In the genomic region with DNA sequence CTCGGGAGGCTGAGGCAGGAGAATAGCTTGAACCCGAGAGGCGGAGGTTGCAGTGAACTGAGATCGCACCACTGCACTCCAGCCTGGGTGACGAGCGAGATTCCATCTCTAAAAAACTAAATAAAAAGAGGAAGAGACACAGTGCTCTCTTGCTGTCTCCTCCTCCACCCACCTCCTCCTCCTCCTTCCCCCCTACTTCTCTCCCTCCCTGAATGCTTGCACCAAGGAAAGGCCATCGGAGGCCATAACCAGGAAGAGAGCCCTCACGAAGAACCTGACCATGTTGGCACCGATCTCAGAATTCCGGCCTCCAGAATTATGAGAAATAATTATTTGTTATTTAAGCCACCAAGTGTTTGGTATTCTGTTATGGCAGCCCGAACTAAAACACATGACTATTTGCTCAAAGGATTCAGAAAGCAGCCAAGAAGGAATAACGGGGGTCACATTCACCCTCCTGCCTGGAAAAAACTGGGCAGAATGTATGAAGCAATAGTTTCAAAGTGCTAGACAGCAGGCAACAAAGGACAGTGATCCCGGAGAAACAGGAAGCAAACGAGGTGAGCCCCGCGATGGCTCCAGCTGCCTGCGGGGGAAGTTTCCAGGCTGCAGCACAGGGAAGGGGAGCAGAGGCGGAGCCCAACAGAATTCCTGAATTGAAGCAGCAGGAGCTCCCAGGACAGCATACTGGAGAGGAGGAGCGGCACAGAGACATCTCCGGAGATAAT, we compare ENCODE assay signal across 10 cellular contexts. TPM values are rescaled to one million over a fixed set of nuclear protein-coding genes. Genes with fewer than 3 reads are reported as not detected.
DNase-seq lines count a peak whose midpoint lies in the region; ATAC-seq, FAIRE-seq and TF ChIP-seq lines count a peak whose summit lies in the region.
"Had no signal": no experiment of that assay in that cellular context is flagged by ENCODE, and none has a peak within 500 bp of the region (broad histone marks: within the 10 kb centered on the region; RNA-seq: fewer than 3 reads in every experiment).

No MANE protein-coding gene starts in this region.

- ATAC-seq in HG02973 (IDR thresholded peaks at IDR 0.05; ENCODE audit: unreplicated experiment): no peak

- no peaks in the 10 kb centered on the region for H3K36me3 Mint-ChIP-seq in glutamatergic neuron (ENCODE audit: unreplicated experiment)

- H3K4me3 ChIP-seq in SK-N-MC (peak overlapping the region; percentile 40), parathyroid adenoma (ENCODE audit: low read depth, low read length) (no peak overlapping the region)
- H3K4me3 ChIP-seq: HAP-1 had no signal

- no peaks in the 10 kb centered on the region for H3K27me3 ChIP-seq in parathyroid adenoma (ENCODE audit: control insufficient read depth, insufficient read depth, low read length)

- peak overlapping the region; percentile 38 for H2AFZ ChIP-seq in parathyroid adenoma

- peaks cover 23% of the 10 kb centered on the region for H3K4me1 Mint-ChIP-seq in glutamatergic neuron (ENCODE audit: low read depth, unreplicated experiment)

- peak overlapping the region; percentile 9 for H3K4me3 Mint-ChIP-seq in glutamatergic neuron (ENCODE audit: unreplicated experiment)

- H3K9me3 Mint-ChIP-seq in glutamatergic neuron (ENCODE audit: unreplicated experiment): peaks cover 3% of the 10 kb centered on the region

- DNase-seq in GM04504 (ENCODE audit: low read depth): peak; percentile 24
- DNase-seq in SK-N-MC (ENCODE audit: low read depth, low spot score): no peak
- DNase-seq in glutamatergic neuron: no peak
- no peak for DNase-seq in RCC 7860 (ENCODE audit: low spot score)
- no peak for DNase-seq in NCI-H128 (lab: John Stamatoyannopoulos, UW; ENCODE audit: unreplicated experiment)
- no peak for DNase-seq in NAMALWA (ENCODE audit: low spot score)

- H3K9me3 ChIP-seq in SK-N-MC (ENCODE audit: low read depth, low read length) (no peaks in the 10 kb centered on the region), parathyroid adenoma (ENCODE audit: control insufficient read depth, low read length) (no peaks in the 10 kb centered on the region)
- H3K9me3 ChIP-seq: HAP-1 had no signal

- peak overlapping the region; percentile 26; the same call in 1 of the 2 replicates for H3K27ac ChIP-seq in SK-N-MC
- H3K27ac ChIP-seq in parathyroid adenoma: no peak overlapping the region
- H3K27ac ChIP-seq: epithelial cell of prostate had no signal

- H3K36me3 ChIP-seq in SK-N-MC (ENCODE audit: insufficient read depth, low read length) (no peaks in the 10 kb centered on the region), parathyroid adenoma (ENCODE audit: control insufficient read depth, insufficient read depth, low read length) (no peaks in the 10 kb centered on the region)
- H3K36me3 ChIP-seq: HAP-1 had no signal

- no peak overlapping the region for H3K4me2 ChIP-seq in parathyroid adenoma (ENCODE audit: low read length)

- peaks cover 2% of the 10 kb centered on the region for H3K27me3 Mint-ChIP-seq in glutamatergic neuron (ENCODE audit: unreplicated experiment)

- no peaks in the 10 kb centered on the region for H3K79me2 ChIP-seq in parathyroid adenoma

- peak overlapping the region; percentile 35 for H3K9ac ChIP-seq in SK-N-MC (ENCODE audit: insufficient read length)
- no peak overlapping the region for H3K9ac ChIP-seq in parathyroid adenoma

- FAIRE-seq in RCC 7860 (lab: Jason Lieb, UNC): no peak

- TF ChIP-seq CTCF in glutamatergic neuron (IDR thresholded peaks at IDR 0.05; ENCODE audit: partially characterized antibody, unreplicated experiment): no peak
- TF ChIP-seq CTCF in parathyroid adenoma (IDR thresholded peaks at IDR 0.05): no peak

- no peak overlapping the region for H3K27ac Mint-ChIP-seq in glutamatergic neuron (ENCODE audit: unreplicated experiment)

- no peaks in the 10 kb centered on the region for H3K4me1 ChIP-seq in parathyroid adenoma
- H3K4me1 ChIP-seq: HAP-1 had no signal

RNA-seq across cellular contexts. Expression of a gene that starts 35.8 kb away (rescaled TPM):
- not detected for total RNA-seq in glutamatergic neuron (ENCODE audit: unreplicated experiment)

RNA-seq across cellular contexts. Expression of a gene that starts 36.0 kb away (rescaled TPM):
- total RNA-seq in glutamatergic neuron (ENCODE audit: unreplicated experiment): 37.5 TPM

RNA-seq across cellular contexts. Expression of a gene that starts 36.7 kb away (rescaled TPM):
- 11.3 TPM for total RNA-seq in glutamatergic neuron (ENCODE audit: unreplicated experiment)
